Comparison of ENCODE assay signal across 9 cellular contexts in the genomic region with DNA sequence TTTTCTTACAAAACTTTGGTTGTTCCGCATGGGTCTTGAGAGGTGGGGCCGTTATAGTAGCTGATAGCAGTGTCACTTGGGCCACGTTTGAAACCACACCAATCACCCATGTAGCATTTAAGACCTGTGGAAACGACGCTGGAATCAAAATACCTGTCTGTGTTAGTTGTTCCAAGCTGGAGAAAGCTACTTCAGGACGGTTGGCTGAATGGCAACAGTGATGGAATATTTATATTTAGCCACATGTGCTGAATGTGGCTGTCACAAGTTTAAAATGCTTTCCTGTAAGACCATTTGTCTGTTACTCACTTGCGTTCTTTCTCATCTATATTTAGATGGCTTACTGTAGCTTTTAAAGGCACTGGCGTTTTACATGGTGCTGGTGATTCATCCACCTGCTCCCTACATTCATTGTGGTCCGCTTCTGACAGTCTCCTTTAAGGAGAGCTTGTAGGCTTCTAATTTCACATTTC.
DNase-seq lines count a peak whose midpoint lies in the region; ATAC-seq and TF ChIP-seq lines count a peak whose summit lies in the region.
"Had no signal": no experiment of that assay in that cellular context is flagged by ENCODE, and none has a peak within 500 bp of the region (broad histone marks: within the 10 kb centered on the region; RNA-seq: fewer than 3 reads in every experiment).

No MANE protein-coding gene starts in this region.

- H3K27me3 Mint-ChIP-seq in memory B cell = no peaks in the 10 kb centered on the region

- H3K4me1 Mint-ChIP-seq in memory B cell = peaks cover 14% of the 10 kb centered on the region

- peak overlapping the region; percentile 2 for H3K4me3 ChIP-seq in choroid plexus epithelial cell (ENCODE audit: low read depth, low read length)

- peak; percentile 64 for DNase-seq in AG08396 (ENCODE audit: low spot score)
- DNase-seq in NOMO-1 treated with DMSO at 0.1 percent for 48 hours (lab: John Stamatoyannopoulos, UW; ENCODE audit: unreplicated experiment) = peak; percentile 29
- DNase-seq in choroid plexus epithelial cell (ENCODE audit: low read depth) = peak; percentile 88
- DNase-seq in memory B cell (ENCODE audit: low spot score in 2 of 2) = no peak
- no peak for DNase-seq in NCI-H524 treated with DMSO at 0.1 percent for 48 hours (lab: John Stamatoyannopoulos, UW)
- no peak for DNase-seq in activated gamma-delta T cell (lab: John Stamatoyannopoulos, UW)
- no peak for DNase-seq in hippocampal formation (lab: John Stamatoyannopoulos, UW)
- DNase-seq: GF-D8 had no signal

- H3K4me3 Mint-ChIP-seq in memory B cell = peak overlapping the region; percentile 88

- H3K27ac Mint-ChIP-seq in memory B cell = peak overlapping the region; percentile 83

- H3K36me3 Mint-ChIP-seq in memory B cell = peaks cover 3% of the 10 kb centered on the region

- no peaks in the 10 kb centered on the region for H3K9me3 Mint-ChIP-seq in memory B cell

- TF ChIP-seq CTCF in choroid plexus epithelial cell (conservative IDR thresholded peaks at IDR 0.05; ENCODE audit: low read depth, low read length) = no peak

- ATAC-seq in memory B cell (ENCODE audit: low read depth) (no peak), GM21786 (IDR thresholded peaks at IDR 0.05; ENCODE audit: unreplicated experiment) (no peak)

Comparison
In these comparisons a context has a peak if more than half of its experiments do, and no peak if none do; other contexts are left out.
1. DNase-seq: peak in AG08396 (single experiment), NOMO-1 treated with DMSO at 0.1 percent for 48 hours (single experiment) and choroid plexus epithelial cell (single experiment); none in memory B cell (0 of 2), NCI-H524 treated with DMSO at 0.1 percent for 48 hours (single experiment), activated gamma-delta T cell (single experiment) and hippocampal formation (0 of 2).